ENCODE assay signal across 1 cellular context in genomic region chr3:170357176-170357919, GRCh38.
TF ChIP-seq lines count a peak whose summit lies in the region.

TSS of gene SKIL (plus strand) at chr3:170357715. CDS start at chr3:170360332, 2,617 bp downstream.

TF ChIP-seq in HepG2, 621 proteins besides CTCF, POLR2A, EP300 and RAD21 (continued from another document and continues in another):
- no peak for TF ChIP-seq ELK4 (CRISPR knock-in tag; IDR thresholded peaks at IDR 0.05; ENCODE audit: borderline replicate concordance)
- 0 out of 2 replicates have a peak, but pooled peaks have one; percentile 33 for TF ChIP-seq ZNF580 (CRISPR knock-in tag; IDR thresholded peaks at IDR 0.05; ENCODE audit: borderline replicate concordance, low read depth)
- TF ChIP-seq ARNTL (CRISPR knock-in tag; IDR thresholded peaks at IDR 0.05): no peak
- peak; percentile 90 for TF ChIP-seq ZNF281 (CRISPR knock-in tag; IDR thresholded peaks at IDR 0.05; ENCODE audit: borderline replicate concordance)
- TF ChIP-seq RXRB (CRISPR knock-in tag; IDR thresholded peaks at IDR 0.05; ENCODE audit: borderline replicate concordance): peak; percentile 23; the same call in 1 of the 2 replicates
- TF ChIP-seq ZNF331 (CRISPR knock-in tag; IDR thresholded peaks at IDR 0.05): peak; percentile 45; the same call in 1 of the 2 replicates
- TF ChIP-seq SRSF4 (IDR thresholded peaks at IDR 0.05; ENCODE audit: low read depth, low read length, poor library complexity, severe bottlenecking): no peak
- no peak for TF ChIP-seq ZNF607 (CRISPR knock-in tag; IDR thresholded peaks at IDR 0.05; ENCODE audit: borderline replicate concordance)
- TF ChIP-seq FOXA1 (IDR thresholded peaks at IDR 0.05): no peak
- TF ChIP-seq FOXA1 (CRISPR knock-in tag; IDR thresholded peaks at IDR 0.05): 0 out of 2 replicates have a peak, but pooled peaks have one; percentile 7
- 0 out of 2 replicates have a peak, but pooled peaks have one; percentile 62 for TF ChIP-seq MYPOP (CRISPR knock-in tag; IDR thresholded peaks at IDR 0.05)
- TF ChIP-seq ZKSCAN1 (IDR thresholded peaks at IDR 0.05; ENCODE audit: low read length): no peak
- no peak for TF ChIP-seq ZNF800 (CRISPR knock-in tag; IDR thresholded peaks at IDR 0.05)
- peak; percentile 58 for TF ChIP-seq TBL1XR1 (IDR thresholded peaks at IDR 0.05; ENCODE audit: borderline replicate concordance, low read length, partially characterized antibody)
- no peak for TF ChIP-seq PAX8 (CRISPR knock-in tag; IDR thresholded peaks at IDR 0.05; ENCODE audit: borderline replicate concordance)
- TF ChIP-seq U2AF2 (IDR thresholded peaks at IDR 0.05; ENCODE audit: low read depth, low read length): no peak
- no peak for TF ChIP-seq PCBP1 (IDR thresholded peaks at IDR 0.05; ENCODE audit: borderline replicate concordance, low read depth, low read length)
- no peak for TF ChIP-seq HNF4A (CRISPR knock-in tag; IDR thresholded peaks at IDR 0.05)
- TF ChIP-seq ZNF224 (CRISPR knock-in tag; IDR thresholded peaks at IDR 0.05): no peak
- no peak for TF ChIP-seq ASH2L (IDR thresholded peaks at IDR 0.05; ENCODE audit: insufficient read length, low read depth, low read length)
- TF ChIP-seq DDIT3 (CRISPR knock-in tag; IDR thresholded peaks at IDR 0.05): no peak
- no peak for TF ChIP-seq ZNF138 (CRISPR knock-in tag; IDR thresholded peaks at IDR 0.05; ENCODE audit: low read depth)
- TF ChIP-seq HINFP (CRISPR knock-in tag; IDR thresholded peaks at IDR 0.05; ENCODE audit: low read depth): no peak
- TF ChIP-seq NR2F1 (CRISPR knock-in tag; IDR thresholded peaks at IDR 0.05): no peak
- TF ChIP-seq SP4 (CRISPR knock-in tag; IDR thresholded peaks at IDR 0.05): 0 out of 2 replicates have a peak, but pooled peaks have one; percentile 39
- TF ChIP-seq CHD2 (IDR thresholded peaks at IDR 0.05; ENCODE audit: low read depth, low read length): peak; percentile 51; the same call in 1 of the 2 replicates
- TF ChIP-seq ZZZ3 (CRISPR knock-in tag; IDR thresholded peaks at IDR 0.05; ENCODE audit: borderline replicate concordance): no peak
- no peak; the same call in 1 of the 2 replicates for TF ChIP-seq ZNF614 (CRISPR knock-in tag; IDR thresholded peaks at IDR 0.05; ENCODE audit: borderline replicate concordance)
- TF ChIP-seq ARNT (IDR thresholded peaks at IDR 0.05): no peak
- no peak for TF ChIP-seq ZBTB26 (CRISPR knock-in tag; IDR thresholded peaks at IDR 0.05; ENCODE audit: borderline replicate concordance)
- no peak for TF ChIP-seq NR3C1 (CRISPR knock-in tag; IDR thresholded peaks at IDR 0.05)
- no peak for TF ChIP-seq NONO (IDR thresholded peaks at IDR 0.05)
- TF ChIP-seq NONO (CRISPR knock-in tag; conservative IDR thresholded peaks at IDR 0.05): peak; percentile 14; the same call in 1 of the 2 replicates
- no peak for TF ChIP-seq THRA (CRISPR knock-in tag; IDR thresholded peaks at IDR 0.05; ENCODE audit: borderline replicate concordance)
- TF ChIP-seq GATAD2A (CRISPR knock-in tag; IDR thresholded peaks at IDR 0.05): no peak
- no peak for TF ChIP-seq ZNF33A (CRISPR knock-in tag; IDR thresholded peaks at IDR 0.05; ENCODE audit: borderline replicate concordance)
- TF ChIP-seq ZNF672 (CRISPR knock-in tag; IDR thresholded peaks at IDR 0.05): no peak
- no peak for TF ChIP-seq ARID5B (CRISPR knock-in tag; IDR thresholded peaks at IDR 0.05)
- no peak for TF ChIP-seq PBX3 (CRISPR knock-in tag; IDR thresholded peaks at IDR 0.05; ENCODE audit: borderline replicate concordance)
- TF ChIP-seq ETV6 (CRISPR knock-in tag; conservative IDR thresholded peaks at IDR 0.05): 0 out of 2 replicates have a peak, but pooled peaks have one; percentile 24
- no peak for TF ChIP-seq E2F5 (CRISPR knock-in tag; conservative IDR thresholded peaks at IDR 0.05)
- TF ChIP-seq ETV5 (CRISPR knock-in tag; IDR thresholded peaks at IDR 0.05; ENCODE audit: borderline replicate concordance): peak; percentile 29; the same call in 1 of the 2 replicates
- no peak for TF ChIP-seq ZNF24 (IDR thresholded peaks at IDR 0.05)
- TF ChIP-seq NFYB (CRISPR knock-in tag; IDR thresholded peaks at IDR 0.05): no peak
- TF ChIP-seq ZMYM4 (CRISPR knock-in tag; IDR thresholded peaks at IDR 0.05): no peak; the same call in 1 of the 2 replicates
